ENCODE assay signal across 10 cellular contexts in genomic region chr3:194688946-194689345, GRCh38. TPM values are rescaled to one million over a fixed set of nuclear protein-coding genes. Genes with fewer than 3 reads are reported as not detected.
DNase-seq lines count a peak whose midpoint lies in the region; ATAC-seq, FAIRE-seq and TF ChIP-seq lines count a peak whose summit lies in the region.
"Had no signal": no experiment of that assay in that cellular context is flagged by ENCODE, and none has a peak within 500 bp of the region (broad histone marks: within the 10 kb centered on the region; RNA-seq: fewer than 3 reads in every experiment).

No MANE protein-coding gene starts in this region.

- H3K36me3 ChIP-seq in CD4-positive, CD25-positive, alpha-beta regulatory T cell (ENCODE audit: control insufficient read depth, insufficient read depth, low read length) = no peaks in the 10 kb centered on the region
- H3K36me3 ChIP-seq in Loucy (ENCODE audit: insufficient read depth, low read length) (no peaks in the 10 kb centered on the region), H1 (ENCODE audit: control insufficient read depth in 2 of 4, insufficient read depth in 4 of 4, low read length in 3 of 4) (no peaks in the 10 kb centered on the region)

- peaks cover 19% of the 10 kb centered on the region for H3K27me3 Mint-ChIP-seq in CD4-positive, CD25-positive, alpha-beta regulatory T cell
- H3K27me3 Mint-ChIP-seq in osteocyte (ENCODE audit: unreplicated experiment) = no peaks in the 10 kb centered on the region

- H3K56ac ChIP-seq in H1 (replicated peaks; ENCODE audit: insufficient read length, low read depth, low read length) = no peak overlapping the region

- POLR2A ChIA-PET in H1 (lab: Charles Lee; ENCODE audit: partially characterized antibody) = interaction anchor here (1.2 kb wide), 1 partner anchor 347 kb away, joined by 3 read pairs; no protein-coding TSS in a partner anchor

- no peak for ATAC-seq in CD4-positive, CD25-positive, alpha-beta regulatory T cell (ENCODE audit: low read depth in 2 of 2)

- H3K4me2 ChIP-seq in Loucy (ENCODE audit: low read depth, low read length, poor library complexity, severe bottlenecking) = peak overlapping the region; percentile 47
- H3K4me2 ChIP-seq in H1 (ENCODE audit: insufficient read depth in 1 of 2, low read depth in 2 of 2, low read length in 2 of 2) = peak overlapping the region in 1 of 2 experiments; percentile 90; a peak in 2 of 4 replicates

- H3K18ac ChIP-seq in H1 (ENCODE audit: extremely low read depth, low read length) = no peak overlapping the region

- H3F3A ChIP-seq in Loucy (ENCODE audit: low read depth) = no peaks in the 10 kb centered on the region

- H3K4me1 Mint-ChIP-seq in CD4-positive, CD25-positive, alpha-beta regulatory T cell = peaks cover 5 to 40% (median 29%) of the 10 kb centered on the region in 4 donors
- H3K4me1 Mint-ChIP-seq in osteocyte (ENCODE audit: unreplicated experiment) = peaks cover 49% of the 10 kb centered on the region

- no peaks in the 10 kb centered on the region for H3K9me2 ChIP-seq in Loucy (replicated peaks; ENCODE audit: low read depth, low read length)

- H3K4me3 Mint-ChIP-seq in CD4-positive, CD25-positive, alpha-beta regulatory T cell = peak overlapping the region; percentile 27 to 93 (median 85)
- H3K4me3 Mint-ChIP-seq in osteocyte (ENCODE audit: unreplicated experiment) = peak overlapping the region; percentile 94

- H4K5ac ChIP-seq in H1 (ENCODE audit: insufficient read length, low read depth, low read length) = no peak overlapping the region

- no peak overlapping the region for H3K23ac ChIP-seq in H1 (ENCODE audit: insufficient read length)

- H3K9ac ChIP-seq in Loucy (ENCODE audit: low read depth, low read length, poor library complexity, severe bottlenecking) = peak overlapping the region; percentile 35
- no peak overlapping the region for H3K9ac ChIP-seq in H1 (replicated peaks in 1 of 4; ENCODE audit: extremely low read depth in 1 of 4, low read depth in 3 of 4, low read length in 3 of 4)

- H3K79me1 ChIP-seq in H1 (ENCODE audit: low read depth, low read length) = no peaks in the 10 kb centered on the region

- no peak overlapping the region for H3K14ac ChIP-seq in H1 (ENCODE audit: insufficient read length)

- no peak for TF ChIP-seq EP300 in H1 (IDR thresholded peaks at IDR 0.05; ENCODE audit: borderline replicate concordance in 1 of 2, low read depth in 2 of 2, low read length in 2 of 2)

- H3K9me3 Mint-ChIP-seq in CD4-positive, CD25-positive, alpha-beta regulatory T cell = no peaks in the 10 kb centered on the region
- H3K9me3 Mint-ChIP-seq in osteocyte (ENCODE audit: unreplicated experiment) = no peaks in the 10 kb centered on the region

- no peak for DNase-seq in CD4-positive, CD25-positive, alpha-beta regulatory T cell
- no peak for DNase-seq in H1 (ENCODE audit: low read depth in 1 of 2, low spot score in 2 of 2)
- no peak for DNase-seq in osteocyte (ENCODE audit: extremely low spot score, unreplicated experiment)
- DNase-seq in NCI-H2196 (lab: John Stamatoyannopoulos, UW; ENCODE audit: unreplicated experiment) = no peak
- DNase-seq in cerebellar cortex (ENCODE audit: low spot score) = no peak
- DNase-seq in NCI-H748 (lab: John Stamatoyannopoulos, UW; ENCODE audit: unreplicated experiment) = no peak
- DNase-seq in SHP77 treated with DMSO at 0.1 percent for 48 hours (lab: John Stamatoyannopoulos, UW) = no peak
- DNase-seq: NCI-H1105 treated with DMSO at 0.1 percent for 48 hours, SHP77 had no signal

- H3K4ac ChIP-seq in H1 (replicated peaks; ENCODE audit: insufficient read length, low read depth, low read length) = no peak overlapping the region

- H2BK5ac ChIP-seq in H1 (ENCODE audit: low read depth, low read length) = no peak overlapping the region

- H3K27ac ChIP-seq in CD4-positive, CD25-positive, alpha-beta regulatory T cell (ENCODE audit: insufficient read depth, low read length, poor library complexity, severe bottlenecking) = no peak overlapping the region
- H3K27ac ChIP-seq in H1 (ENCODE audit: low read depth, low read length) = no peak overlapping the region

- TF ChIP-seq RAD21 in H1 (IDR thresholded peaks at IDR 0.05 in 1 of 2, conservative IDR thresholded peaks at IDR 0.05 in 1 of 2; ENCODE audit: low read depth in 2 of 2, low read length in 2 of 2) = no peak

- peak overlapping the region in 1 of 3 donors; percentile 20 for H3K27ac Mint-ChIP-seq in CD4-positive, CD25-positive, alpha-beta regulatory T cell
- peak overlapping the region; percentile 89 for H3K27ac Mint-ChIP-seq in osteocyte (ENCODE audit: unreplicated experiment)

- peaks cover 4% of the 10 kb centered on the region for H3K27me3 ChIP-seq in CD4-positive, CD25-positive, alpha-beta regulatory T cell (ENCODE audit: control insufficient read depth, insufficient read depth, low read length)
- H3K27me3 ChIP-seq in Loucy (ENCODE audit: insufficient read depth, low read length, poor library complexity, severe bottlenecking) (no peaks in the 10 kb centered on the region), H1 (replicated peaks in 1 of 4; ENCODE audit: control insufficient read depth in 3 of 4, extremely low read depth in 1 of 4, insufficient read depth in 3 of 4, low read length in 3 of 4) (peaks cover 7 to 36% (median 29%) of the 10 kb centered on the region in 4 experiments)

- H2BK12ac ChIP-seq in H1 (ENCODE audit: low read depth, low read length) = no peak overlapping the region

- peaks cover 46% of the 10 kb centered on the region for H3K4me1 ChIP-seq in CD4-positive, CD25-positive, alpha-beta regulatory T cell (ENCODE audit: control insufficient read depth, insufficient read depth, low read length, poor library complexity, severe bottlenecking)
- peaks cover 36% of the 10 kb centered on the region for H3K4me1 ChIP-seq in Loucy (ENCODE audit: insufficient read depth, low read length, poor library complexity, severe bottlenecking)
- peaks cover 0 to 15% (median 12%) of the 10 kb centered on the region in 4 experiments; a peak in 6 of 7 replicates for H3K4me1 ChIP-seq in H1 (replicated peaks in 1 of 4; ENCODE audit: control insufficient read depth in 3 of 4, insufficient read depth in 4 of 4, low read length in 3 of 4)

- no peak overlapping the region for H2BK20ac ChIP-seq in H1 (ENCODE audit: low read length)

- no peaks in the 10 kb centered on the region for H3K36me3 Mint-ChIP-seq in CD4-positive, CD25-positive, alpha-beta regulatory T cell
- H3K36me3 Mint-ChIP-seq in osteocyte (ENCODE audit: unreplicated experiment) = peaks cover 8% of the 10 kb centered on the region

- H3K4me3 ChIP-seq in CD4-positive, CD25-positive, alpha-beta regulatory T cell (ENCODE audit: low read depth, low read length) = peak overlapping the region; percentile 4
- H3K4me3 ChIP-seq in Loucy (ENCODE audit: low read length, poor library complexity, severe bottlenecking) = peak overlapping the region; percentile 38
- peak overlapping the region in 1 of 4 experiments; percentile 79; a peak in 1 of 8 replicates for H3K4me3 ChIP-seq in H1 (ENCODE audit: extremely low read depth in 1 of 4, insufficient read depth in 2 of 4, low read depth in 3 of 4, low read length in 4 of 4)

- no peak overlapping the region for H2BK120ac ChIP-seq in H1 (replicated peaks; ENCODE audit: low read depth, low read length)

- H4K8ac ChIP-seq in H1 (ENCODE audit: extremely low read depth, insufficient read depth, low read length) = no peak overlapping the region

- WGBS in H1 (ENCODE audit: extremely low coverage in 1 of 2, insufficient coverage in 1 of 2, insufficient read length in 1 of 2, insufficient replicate concordance in 2 of 2, low coverage in 1 of 2, low lambda C conversion rate in 2 of 2, missing lambda C conversion rate in 1 of 2), 2 experiments = 88% methylated on average over 6 of the region's 6 CpGs; no CpG with 5 or more reads in 1 of the 2 experiments

- TF ChIP-seq POLR2A in H1 (IDR thresholded peaks at IDR 0.05; ENCODE audit: control extremely low read depth in 1 of 2, low read depth in 2 of 2, low read length in 2 of 2) = no peak

- peaks cover 22% of the 10 kb centered on the region; the same call in 1 of the 2 replicates for H3K23me2 ChIP-seq in H1 (ENCODE audit: low read depth, low read length)

- H3K9me3 ChIP-seq in CD4-positive, CD25-positive, alpha-beta regulatory T cell (ENCODE audit: control insufficient read depth in 2 of 2, low read length in 2 of 2) = no peaks in the 10 kb centered on the region
- H3K9me3 ChIP-seq in Loucy (ENCODE audit: insufficient read depth, low read depth, low read length) (no peaks in the 10 kb centered on the region), H1 (ENCODE audit: insufficient read depth in 2 of 2, low read depth in 1 of 2, low read length in 1 of 2) (no peaks in the 10 kb centered on the region)

- H2AFZ ChIP-seq in Loucy (ENCODE audit: low read length) (peak overlapping the region; percentile 64; the same call in 1 of the 2 replicates), H1 (ENCODE audit: low read length) (no peak overlapping the region)

- H3K79me2 ChIP-seq in Loucy (ENCODE audit: insufficient read depth, low read length) = no peaks in the 10 kb centered on the region
- no peaks in the 10 kb centered on the region for H3K79me2 ChIP-seq in H1 (ENCODE audit: control insufficient read depth in 1 of 2, insufficient read depth in 2 of 2, low read length in 2 of 2)

- 0 out of 2 replicates have a peak overlapping the region, but pooled peaks have one; percentile 75 for H2AK5ac ChIP-seq in H1 (ENCODE audit: low read depth, low read length)

- H4K20me1 ChIP-seq in Loucy (ENCODE audit: insufficient read depth, low read length, poor library complexity, severe bottlenecking) = no peaks in the 10 kb centered on the region
- H4K20me1 ChIP-seq in H1 (replicated peaks in 1 of 2; ENCODE audit: control insufficient read depth in 1 of 2, insufficient read depth in 2 of 2, low read length in 2 of 2) = peaks cover 0 to 5% of the 10 kb centered on the region in 2 experiments

- no peak for FAIRE-seq in H1 (lab: Jason Lieb, UNC)

- CTCF ChIA-PET in H1 (lab: Charles Lee; ENCODE audit: partially characterized antibody) = interaction anchor here (0.6 to 7.3 kb wide), 10 partner anchors 23 to 418 kb away, joined by 3 to 44 read pairs (median 4); no protein-coding TSS in a partner anchor

- no peak overlapping the region for H4K91ac ChIP-seq in H1 (replicated peaks; ENCODE audit: insufficient read length, low read length)

- TF ChIP-seq CTCF in Loucy (conservative IDR thresholded peaks at IDR 0.05; ENCODE audit: low read length) = no peak
- no peak for TF ChIP-seq CTCF in H1 (IDR thresholded peaks at IDR 0.05; ENCODE audit: control extremely low read depth in 1 of 3, insufficient read depth in 1 of 3, low read depth in 1 of 3, low read length in 3 of 3)
- TF ChIP-seq CTCF in osteocyte (IDR thresholded peaks at IDR 0.05) = no peak

- peak overlapping the region; percentile 88; the same call in 1 of the 2 replicates for H2BK15ac ChIP-seq in H1 (ENCODE audit: low read length)

RNA-seq across cellular contexts. Expression of gene FAM43A, which starts 3.3 kb away (rescaled TPM):
- 4.8 TPM for total RNA-seq in CD4-positive, CD25-positive, alpha-beta regulatory T cell
- polyA plus RNA-seq in CD4-positive, CD25-positive, alpha-beta regulatory T cell = 1 to 10 TPM; 4.8 to 9.4 (median 7.4) TPM
- 2.6 and 2.9 TPM in 2 replicates for total RNA-seq in H1 (2021; fragmentation: NEBNext Ultra II Directional; extraction: Animal tissue kit (Norgen Biotek cat#: 25700))
- polyA plus RNA-seq in H1 (2011; rRNA removed) = 2.3 and 4.9 TPM in 2 replicates
- polyA plus RNA-seq in H1 (2011; cell fraction: cytosol; rRNA removed) = 4.3 TPM
- polyA plus RNA-seq in H1 (2011; cell fraction: nucleus; rRNA removed) = 4.0 TPM
- 1.9 to 2.7 TPM (median 1.9 TPM) in 4 replicates for polyA plus RNA-seq in H1 (2012, experiment 1 of 2)
- polyA plus RNA-seq in H1 (2012, experiment 2 of 2) = 2.4 TPM
- polyA plus RNA-seq in H1 (2013, experiment 1 of 2) = 1.3 TPM
- 1.4 TPM for polyA plus RNA-seq in H1 (2013, experiment 2 of 2)
- 0.44 and 0.66 TPM in 2 replicates for polyA minus RNA-seq in H1 (2011; rRNA and poly(A)+ RNA removed)
- polyA minus RNA-seq in H1 (2011; cell fraction: cytosol; rRNA and poly(A)+ RNA removed) = 2.2 TPM
- 5.6 TPM for polyA minus RNA-seq in H1 (2011; cell fraction: nucleus; rRNA and poly(A)+ RNA removed)
- 38.2 and 38.6 TPM in 2 replicates for total RNA-seq in osteocyte

RNA-seq across cellular contexts. Expression of gene LSG1, which starts 17.0 kb away (rescaled TPM):
- 50.5 TPM for total RNA-seq in CD4-positive, CD25-positive, alpha-beta regulatory T cell
- polyA plus RNA-seq in CD4-positive, CD25-positive, alpha-beta regulatory T cell = 10 to 100 TPM; 12.1 to 23.3 (median 17.9) TPM
- 47.6 and 49.9 TPM in 2 replicates for total RNA-seq in H1 (2021; fragmentation: NEBNext Ultra II Directional; extraction: Animal tissue kit (Norgen Biotek cat#: 25700))
- polyA plus RNA-seq in H1 (2011; rRNA removed) = 17.8 and 23.7 TPM in 2 replicates
- 27.4 TPM for polyA plus RNA-seq in H1 (2011; cell fraction: cytosol; rRNA removed)
- polyA plus RNA-seq in H1 (2011; cell fraction: nucleus; rRNA removed) = 40.1 TPM
- polyA plus RNA-seq in H1 (2012, experiment 1 of 2) = 32.9 to 45.5 TPM (median 41.1 TPM) in 4 replicates
- polyA plus RNA-seq in H1 (2012, experiment 2 of 2) = 6.7 TPM
- polyA plus RNA-seq in H1 (2013, experiment 1 of 2) = 42.5 TPM
- 40.4 TPM for polyA plus RNA-seq in H1 (2013, experiment 2 of 2)
- 52.6 and 90.4 TPM in 2 replicates for polyA minus RNA-seq in H1 (2011; rRNA and poly(A)+ RNA removed)
- 36.5 TPM for polyA minus RNA-seq in H1 (2011; cell fraction: cytosol; rRNA and poly(A)+ RNA removed)
- polyA minus RNA-seq in H1 (2011; cell fraction: nucleus; rRNA and poly(A)+ RNA removed) = 57.7 TPM
- 29.7 and 33.3 TPM in 2 replicates for total RNA-seq in osteocyte

RNA-seq across cellular contexts. Expression of gene TMEM44, which starts 55.7 kb away (rescaled TPM):
- total RNA-seq in CD4-positive, CD25-positive, alpha-beta regulatory T cell = 5.5 TPM
- 1 to 10 TPM in 1 of 4 donors, under 1 TPM in 3; 0.41 to 1.1 (median 0.66) TPM for polyA plus RNA-seq in CD4-positive, CD25-positive, alpha-beta regulatory T cell
- total RNA-seq in H1 (2021; fragmentation: NEBNext Ultra II Directional; extraction: Animal tissue kit (Norgen Biotek cat#: 25700)) = 15.4 and 16.7 TPM in 2 replicates
- 14.0 and 14.8 TPM in 2 replicates for polyA plus RNA-seq in H1 (2011; rRNA removed)
- 16.6 TPM for polyA plus RNA-seq in H1 (2011; cell fraction: cytosol; rRNA removed)
- 28.7 TPM for polyA plus RNA-seq in H1 (2011; cell fraction: nucleus; rRNA removed)
- polyA plus RNA-seq in H1 (2012, experiment 1 of 2) = 15.1 to 20.7 TPM (median 18.0 TPM) in 4 replicates
- polyA plus RNA-seq in H1 (2012, experiment 2 of 2) = 9.9 TPM
- 10.8 TPM for polyA plus RNA-seq in H1 (2013, experiment 1 of 2)
- 10.9 TPM for polyA plus RNA-seq in H1 (2013, experiment 2 of 2)
- polyA minus RNA-seq in H1 (2011; rRNA and poly(A)+ RNA removed) = 12.5 and 13.0 TPM in 2 replicates
- 15.5 TPM for polyA minus RNA-seq in H1 (2011; cell fraction: cytosol; rRNA and poly(A)+ RNA removed)
- 11.7 TPM for polyA minus RNA-seq in H1 (2011; cell fraction: nucleus; rRNA and poly(A)+ RNA removed)
- 27.9 and 34.2 TPM in 2 replicates for total RNA-seq in osteocyte
